Comparison of ENCODE assay signal across 8 cellular contexts in the genomic region with DNA sequence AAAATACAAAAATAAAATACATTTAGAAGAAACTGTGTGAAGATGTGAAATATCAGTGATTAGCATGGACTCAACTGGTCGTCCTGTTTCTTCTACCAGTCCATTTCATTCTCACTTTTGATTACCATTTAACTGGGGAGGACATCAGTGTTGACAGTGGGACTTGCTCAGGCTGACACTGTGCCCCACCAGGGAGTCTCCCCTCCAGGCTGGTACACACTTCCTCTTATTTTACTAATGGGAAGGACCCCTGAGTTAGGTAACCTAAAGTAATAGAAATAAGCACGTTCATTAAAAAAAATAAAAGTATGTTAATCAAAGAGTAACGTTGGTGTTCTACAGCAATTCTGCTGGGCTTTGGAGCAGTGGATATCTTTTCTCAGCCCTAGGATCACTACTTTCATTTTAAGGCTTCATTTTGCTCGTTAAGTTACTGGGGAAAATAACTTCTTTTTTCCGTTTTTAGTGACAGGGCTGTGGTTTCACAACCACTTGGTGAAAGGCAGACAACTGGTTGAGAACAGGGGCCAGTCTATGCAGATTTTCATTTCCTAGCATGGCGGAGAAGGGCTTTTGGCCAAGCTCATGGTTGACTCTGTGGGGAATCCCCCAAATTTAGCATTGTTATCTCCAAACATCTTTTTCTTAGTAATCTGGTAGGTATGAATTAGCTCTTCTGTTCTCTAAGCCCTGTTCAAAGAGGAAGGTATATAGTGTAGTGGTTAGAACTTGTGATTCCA. TPM values are rescaled to one million over a fixed set of nuclear protein-coding genes. Genes with fewer than 3 reads are reported as not detected.
DNase-seq lines count a peak whose midpoint lies in the region; ATAC-seq and TF ChIP-seq lines count a peak whose summit lies in the region.

No MANE protein-coding gene starts in this region.

- no peaks in the 10 kb centered on the region for H3K27me3 Mint-ChIP-seq in T-cell

- peak overlapping the region; percentile 64 to 93 (median 90) for H3K4me3 Mint-ChIP-seq in T-cell

- no peak overlapping the region for H3K4me3 ChIP-seq in coronary artery
- no peak overlapping the region for H3K4me3 ChIP-seq in right atrium auricular region

- H3K4me1 Mint-ChIP-seq in T-cell = peaks cover 32 to 40% (median 37%) of the 10 kb centered on the region in 3 donors

- no peaks in the 10 kb centered on the region for H3K9me3 ChIP-seq in right atrium auricular region

- CTCF ChIA-PET in T-cell (lab: Charles Lee) = interaction anchor here (0.6 to 2.2 kb wide), 10 partner anchors 8 to 401 kb away, joined by 3 to 13 read pairs (median 4); no protein-coding TSS in a partner anchor

- no peaks in the 10 kb centered on the region for H3K9me3 Mint-ChIP-seq in T-cell

- H3K36me3 ChIP-seq in right atrium auricular region = no peaks in the 10 kb centered on the region

- peaks cover 0 to 4% of the 10 kb centered on the region in 2 donors for H3K4me1 ChIP-seq in right atrium auricular region

- peak overlapping the region; percentile 79 to 87 for H3K27ac Mint-ChIP-seq in T-cell

- H3K27me3 ChIP-seq in right atrium auricular region = no peaks in the 10 kb centered on the region

- POLR2A ChIA-PET in T-cell (lab: Charles Lee) = interaction anchor here in 1 of 2 donors (0.7 kb wide), 2 partner anchors 92 to 183 kb away, joined by 3 to 4 read pairs; a partner anchor contains a TSS

- H3K36me3 Mint-ChIP-seq in T-cell = peaks cover under 1% of the 10 kb centered on the region

- peak overlapping the region in 1 of 2 donors; percentile 29 for H3K27ac ChIP-seq in coronary artery
- no peak overlapping the region for H3K27ac ChIP-seq in right atrium auricular region

- TF ChIP-seq CTCF in coronary artery (IDR thresholded peaks at IDR 0.05) (no peak), right atrium auricular region (IDR thresholded peaks at IDR 0.05) (no peak)

- ATAC-seq in GM18868 (IDR thresholded peaks at IDR 0.05; ENCODE audit: unreplicated experiment) (peak; percentile 81), HG03045 (IDR thresholded peaks at IDR 0.05; ENCODE audit: unreplicated experiment) (peak; percentile 56), T-cell (replicated peaks in 1 of 4) (peak; percentile 58 to 78 (median 63))

- peak in 33 of 34 experiments; percentile 6 to 72 (median 50) for DNase-seq in T-cell
- DNase-seq in central memory CD4-positive, alpha-beta T cell = peak; percentile 69
- peak; percentile 24 to 26 for DNase-seq in stimulated activated CD8-positive, alpha-beta memory T cell treated with anti-CD3 and anti-CD28 coated beads, Interleukin-7, amount 100 ng/mL, for 1 hour (ENCODE audit: low read depth in 2 of 2)
- no peak for DNase-seq in coronary artery (ENCODE audit: low spot score)
- no peak for DNase-seq in right atrium auricular region (ENCODE audit: low spot score)
- DNase-seq in islet precursor cell = no peak

RNA-seq across cellular contexts. Expression of a gene that starts 2.1 kb away (rescaled TPM):
- total RNA-seq in T-cell = 1 to 10 TPM; 5.7 to 8.8 (median 7.8) TPM
- 1 to 10 TPM in 1 of 2 donors, under 1 TPM in 1; 0.96 to 3.3 TPM for total RNA-seq in right atrium auricular region

Comparison
In these comparisons a context has a peak if more than half of its experiments do, and no peak if none do; other contexts are left out.
1. DNase-seq: peak in T-cell (33 of 34), central memory CD4-positive, alpha-beta T cell (single experiment) and stimulated activated CD8-positive, alpha-beta memory T cell treated with anti-CD3 and anti-CD28 coated beads, Interleukin-7, amount 100 ng/mL, for 1 hour (2 of 2); none in coronary artery (single experiment), right atrium auricular region (single experiment) and islet precursor cell (single experiment).
2. Peak in every context shown above with its lines, with median percentiles within 50 percentile points of each other: ATAC-seq.